In genomic region chr1:205676002-205676401, GRCh38 we compare ENCODE assay signal across 1 cellular context.
TF ChIP-seq lines count a peak whose summit lies in the region.

No MANE protein-coding gene starts in this region.

TF ChIP-seq in HepG2, 621 proteins besides CTCF, POLR2A, EP300 and RAD21 (continues in another document):
- TF ChIP-seq ZNF232 (CRISPR knock-in tag; IDR thresholded peaks at IDR 0.05; ENCODE audit: borderline replicate concordance), result peak; percentile 54; the same call in 1 of the 2 replicates
- TF ChIP-seq, protein P1, sequence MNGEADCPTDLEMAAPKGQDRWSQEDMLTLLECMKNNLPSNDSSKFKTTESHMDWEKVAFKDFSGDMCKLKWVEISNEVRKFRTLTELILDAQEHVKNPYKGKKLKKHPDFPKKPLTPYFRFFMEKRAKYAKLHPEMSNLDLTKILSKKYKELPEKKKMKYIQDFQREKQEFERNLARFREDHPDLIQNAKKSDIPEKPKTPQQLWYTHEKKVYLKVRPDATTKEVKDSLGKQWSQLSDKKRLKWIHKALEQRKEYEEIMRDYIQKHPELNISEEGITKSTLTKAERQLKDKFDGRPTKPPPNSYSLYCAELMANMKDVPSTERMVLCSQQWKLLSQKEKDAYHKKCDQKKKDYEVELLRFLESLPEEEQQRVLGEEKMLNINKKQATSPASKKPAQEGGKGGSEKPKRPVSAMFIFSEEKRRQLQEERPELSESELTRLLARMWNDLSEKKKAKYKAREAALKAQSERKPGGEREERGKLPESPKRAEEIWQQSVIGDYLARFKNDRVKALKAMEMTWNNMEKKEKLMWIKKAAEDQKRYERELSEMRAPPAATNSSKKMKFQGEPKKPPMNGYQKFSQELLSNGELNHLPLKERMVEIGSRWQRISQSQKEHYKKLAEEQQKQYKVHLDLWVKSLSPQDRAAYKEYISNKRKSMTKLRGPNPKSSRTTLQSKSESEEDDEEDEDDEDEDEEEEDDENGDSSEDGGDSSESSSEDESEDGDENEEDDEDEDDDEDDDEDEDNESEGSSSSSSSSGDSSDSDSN (CRISPR knock-in tag; IDR thresholded peaks at IDR 0.05), result no peak; the same call in 1 of the 2 replicates
- peak; percentile 22; the same call in 1 of the 2 replicates for TF ChIP-seq ERF (CRISPR knock-in tag; IDR thresholded peaks at IDR 0.05)
- TF ChIP-seq SCMH1 (CRISPR knock-in tag; IDR thresholded peaks at IDR 0.05; ENCODE audit: borderline replicate concordance), result no peak
- TF ChIP-seq RXRA (CRISPR knock-in tag; IDR thresholded peaks at IDR 0.05), result peak; percentile 63; the same call in 1 of the 2 replicates
- peak; percentile 74 for TF ChIP-seq ZMYM4 (CRISPR knock-in tag; IDR thresholded peaks at IDR 0.05)
- TF ChIP-seq RELA (CRISPR knock-in tag; IDR thresholded peaks at IDR 0.05), result no peak
- TF ChIP-seq LCORL (IDR thresholded peaks at IDR 0.05), result no peak
- TF ChIP-seq LCORL (CRISPR knock-in tag; IDR thresholded peaks at IDR 0.05), result peak; percentile 79
- TF ChIP-seq HINFP (CRISPR knock-in tag; IDR thresholded peaks at IDR 0.05; ENCODE audit: low read depth), result no peak
- no peak for TF ChIP-seq ZNF557 (CRISPR knock-in tag; IDR thresholded peaks at IDR 0.05)
- TF ChIP-seq BCL6 (CRISPR knock-in tag; IDR thresholded peaks at IDR 0.05), result peak; percentile 71
- peak; percentile 61; the same call in 1 of the 2 replicates for TF ChIP-seq POGK (CRISPR knock-in tag; conservative IDR thresholded peaks at IDR 0.05)
- peak; percentile 14 for TF ChIP-seq SKI (IDR thresholded peaks at IDR 0.05; ENCODE audit: partially characterized antibody)
- 0 out of 2 replicates have a peak, but pooled peaks have one; percentile 59 for TF ChIP-seq NR2F2 (IDR thresholded peaks at IDR 0.05; ENCODE audit: borderline replicate concordance, low read depth)
- TF ChIP-seq NR1H2 (CRISPR knock-in tag; IDR thresholded peaks at IDR 0.05; ENCODE audit: borderline replicate concordance, low read depth), result no peak
- TF ChIP-seq DNMT3B (CRISPR knock-in tag; conservative IDR thresholded peaks at IDR 0.05), result no peak
- TF ChIP-seq DPF2 (CRISPR knock-in tag; IDR thresholded peaks at IDR 0.05; ENCODE audit: borderline replicate concordance, low read depth), result peak; percentile 93
- no peak for TF ChIP-seq ZKSCAN8 (CRISPR knock-in tag; IDR thresholded peaks at IDR 0.05; ENCODE audit: borderline replicate concordance)
- TF ChIP-seq ISX (CRISPR knock-in tag; conservative IDR thresholded peaks at IDR 0.05), result no peak
- no peak for TF ChIP-seq ZNF407 (CRISPR knock-in tag; IDR thresholded peaks at IDR 0.05; ENCODE audit: not compliant biosample characterization)
- TF ChIP-seq, protein P2, sequence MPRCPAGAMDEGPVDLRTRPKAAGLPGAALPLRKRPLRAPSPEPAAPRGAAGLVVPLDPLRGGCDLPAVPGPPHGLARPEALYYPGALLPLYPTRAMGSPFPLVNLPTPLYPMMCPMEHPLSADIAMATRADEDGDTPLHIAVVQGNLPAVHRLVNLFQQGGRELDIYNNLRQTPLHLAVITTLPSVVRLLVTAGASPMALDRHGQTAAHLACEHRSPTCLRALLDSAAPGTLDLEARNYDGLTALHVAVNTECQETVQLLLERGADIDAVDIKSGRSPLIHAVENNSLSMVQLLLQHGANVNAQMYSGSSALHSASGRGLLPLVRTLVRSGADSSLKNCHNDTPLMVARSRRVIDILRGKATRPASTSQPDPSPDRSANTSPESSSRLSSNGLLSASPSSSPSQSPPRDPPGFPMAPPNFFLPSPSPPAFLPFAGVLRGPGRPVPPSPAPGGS (CRISPR knock-in tag; IDR thresholded peaks at IDR 0.05), result 0 out of 2 replicates have a peak, but pooled peaks have one; percentile 21
- TF ChIP-seq ZNF710 (CRISPR knock-in tag; IDR thresholded peaks at IDR 0.05; ENCODE audit: borderline replicate concordance), result peak; percentile 24; the same call in 1 of the 2 replicates
- no peak for TF ChIP-seq FOXC1 (CRISPR knock-in tag; IDR thresholded peaks at IDR 0.05; ENCODE audit: borderline replicate concordance)
- peak; percentile 43 for TF ChIP-seq SRSF1 (optimal IDR thresholded peaks at IDR 0.05; ENCODE audit: low read depth, low read length)
- 0 out of 2 replicates have a peak, but pooled peaks have one; percentile 19 for TF ChIP-seq ZBTB38 (CRISPR knock-in tag; IDR thresholded peaks at IDR 0.05)
- TF ChIP-seq PHF8 (CRISPR knock-in tag; IDR thresholded peaks at IDR 0.05), result no peak; the same call in 1 of the 2 replicates
- peak; percentile 50 for TF ChIP-seq TEAD3 (CRISPR knock-in tag; optimal IDR thresholded peaks at IDR 0.05; ENCODE audit: borderline replicate concordance)
- no peak for TF ChIP-seq ZNF75D (CRISPR knock-in tag; IDR thresholded peaks at IDR 0.05; ENCODE audit: borderline replicate concordance)
- peak; percentile 50; the same call in 1 of the 2 replicates for TF ChIP-seq CREM (IDR thresholded peaks at IDR 0.05)
- TF ChIP-seq CREM (CRISPR knock-in tag; IDR thresholded peaks at IDR 0.05), result no peak
- TF ChIP-seq KDM5B (CRISPR knock-in tag; IDR thresholded peaks at IDR 0.05; ENCODE audit: borderline replicate concordance), result 0 out of 2 replicates have a peak, but pooled peaks have one; percentile 15
- TF ChIP-seq THYN1 (CRISPR knock-in tag; IDR thresholded peaks at IDR 0.05; ENCODE audit: borderline replicate concordance, low read depth), result no peak
- TF ChIP-seq ZNF143 (CRISPR knock-in tag; IDR thresholded peaks at IDR 0.05), result no peak
- no peak for TF ChIP-seq TBX3 (IDR thresholded peaks at IDR 0.05; ENCODE audit: borderline replicate concordance)
- TF ChIP-seq KMT2B (CRISPR knock-in tag; IDR thresholded peaks at IDR 0.05), result no peak
- TF ChIP-seq ZNF512 (CRISPR knock-in tag; IDR thresholded peaks at IDR 0.05), result no peak
- TF ChIP-seq YEATS2 (CRISPR knock-in tag; IDR thresholded peaks at IDR 0.05; ENCODE audit: borderline replicate concordance), result no peak
- TF ChIP-seq, protein P3, sequence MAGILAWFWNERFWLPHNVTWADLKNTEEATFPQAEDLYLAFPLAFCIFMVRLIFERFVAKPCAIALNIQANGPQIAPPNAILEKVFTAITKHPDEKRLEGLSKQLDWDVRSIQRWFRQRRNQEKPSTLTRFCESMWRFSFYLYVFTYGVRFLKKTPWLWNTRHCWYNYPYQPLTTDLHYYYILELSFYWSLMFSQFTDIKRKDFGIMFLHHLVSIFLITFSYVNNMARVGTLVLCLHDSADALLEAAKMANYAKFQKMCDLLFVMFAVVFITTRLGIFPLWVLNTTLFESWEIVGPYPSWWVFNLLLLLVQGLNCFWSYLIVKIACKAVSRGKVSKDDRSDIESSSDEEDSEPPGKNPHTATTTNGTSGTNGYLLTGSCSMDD (CRISPR knock-in tag; IDR thresholded peaks at IDR 0.05), result no peak
- 0 out of 2 replicates have a peak, but pooled peaks have one; percentile 43 for TF ChIP-seq RARA (CRISPR knock-in tag; IDR thresholded peaks at IDR 0.05)
- peak; percentile 83; the same call in 1 of the 2 replicates for TF ChIP-seq ZNF552 (CRISPR knock-in tag; IDR thresholded peaks at IDR 0.05; ENCODE audit: borderline replicate concordance)
- TF ChIP-seq TEAD2 (CRISPR knock-in tag; IDR thresholded peaks at IDR 0.05), result no peak
- no peak for TF ChIP-seq ZNF660 (CRISPR knock-in tag; IDR thresholded peaks at IDR 0.05; ENCODE audit: borderline replicate concordance, low read depth)
- TF ChIP-seq PCBP2 (optimal IDR thresholded peaks at IDR 0.05; ENCODE audit: low read depth, low read length, poor library complexity, severe bottlenecking), result no peak
- TF ChIP-seq FOXK2 (IDR thresholded peaks at IDR 0.05), result no peak
- no peak for TF ChIP-seq TGIF2 (CRISPR knock-in tag; IDR thresholded peaks at IDR 0.05)
